8 cellular contexts compared by ENCODE assay signal in genomic region chr19:49580264-49581006, GRCh38. TPM values are rescaled to one million over a fixed set of nuclear protein-coding genes. Genes with fewer than 3 reads are reported as not detected.
A peak's percentile ranks its signal among the peaks of the same experiment; 100 is the strongest.
DNase-seq lines count a peak whose midpoint lies in the region; ATAC-seq and TF ChIP-seq lines count a peak whose summit lies in the region.

TSS of gene NOSIP (minus strand) at chr19:49580556. CDS start at chr19:49560691, 19,865 bp downstream.

- in situ Hi-C loops in KBM-7 (cut with MboI; ENCODE audit: low pct_unique_long_range_greater_than_20kb, low sequenced_read_pairs): no loop called here
- in situ Hi-C loops in Panc1 (cut with HindIII; ENCODE audit: low pct_unique_long_range_greater_than_20kb, low sequenced_read_pairs): no loop called here

- peak within 1 kb of the TSS; percentile 43 for H3K9ac ChIP-seq in muscle layer of colon (ENCODE audit: low read length)

- no peaks in the 10 kb centered on the region for H3K9me3 ChIP-seq in Panc1 (ENCODE audit: control insufficient read depth, insufficient read depth, low read depth, low read length)
- no peaks in the 10 kb centered on the region for H3K9me3 ChIP-seq in muscle layer of colon (ENCODE audit: low read length)

- CTCF ChIA-PET in Panc1 (lab: Charles Lee): interaction anchor here (0.6 to 0.9 kb wide), 3 partner anchors 10 to 95 kb away, joined by 3 to 8 read pairs (median 3); no protein-coding TSS in a partner anchor

- H3K4me3 Mint-ChIP-seq in activated T-cell treated with anti-CD3 and anti-CD28 coated beads, Interleukin-2, amount 50 U/mL, for 24 hours: peak within 1 kb of the TSS; percentile 95

- peak within 1 kb of the TSS; percentile 83 to 95 for H3K4me3 ChIP-seq in Panc1 (ENCODE audit: low read depth in 2 of 2, low read length in 2 of 2)
- peak within 1 kb of the TSS; percentile 58 to 63 for H3K4me3 ChIP-seq in muscle layer of colon (ENCODE audit: low read depth in 1 of 2, low read length in 2 of 2)

- TF ChIP-seq CTCF in Panc1 (IDR thresholded peaks at IDR 0.05): no peak

- BruUV-seq in Panc1 (replicated peaks; lab: Mats Ljungman, UMichigan): no TSS peak

- TF ChIP-seq POLR2A in erythroblast (IDR thresholded peaks at IDR 0.05; ENCODE audit: low read length): peak; percentile 98

- intact Hi-C loops in Panc1 (cut with micrococcal nuclease; ENCODE audit: unreplicated experiment): no loop called here

- peak within 1 kb of the TSS; percentile 94 for H3K27ac Mint-ChIP-seq in activated T-cell treated with anti-CD3 and anti-CD28 coated beads, Interleukin-2, amount 50 U/mL, for 24 hours

- H3K27me3 ChIP-seq in Panc1 (ENCODE audit: control insufficient read depth, insufficient read depth, low read length): no peaks in the 10 kb centered on the region
- no peaks in the 10 kb centered on the region for H3K27me3 ChIP-seq in muscle layer of colon (ENCODE audit: control insufficient read depth in 1 of 2, insufficient read depth in 2 of 2, low read length in 2 of 2)

- no peaks in the 10 kb centered on the region for H3K27me3 Mint-ChIP-seq in activated T-cell treated with anti-CD3 and anti-CD28 coated beads, Interleukin-2, amount 50 U/mL, for 24 hours

- no peaks in the 10 kb centered on the region for H3K9me3 Mint-ChIP-seq in activated T-cell treated with anti-CD3 and anti-CD28 coated beads, Interleukin-2, amount 50 U/mL, for 24 hours

- ATAC-seq in GM21576 (IDR thresholded peaks at IDR 0.05; ENCODE audit: unreplicated experiment) (peak; percentile 59), Panc1 (peak; percentile 100)

- POLR2A ChIA-PET in Panc1 (lab: Charles Lee): interaction anchor here (0.6 to 0.8 kb wide), 4 partner anchors 60 to 138 kb away, joined by 3 to 9 read pairs (median 3); no protein-coding TSS in a partner anchor

- peaks cover 7% of the 10 kb centered on the region for H3K36me3 ChIP-seq in Panc1 (ENCODE audit: control insufficient read depth, insufficient read depth, low read length)
- no peaks in the 10 kb centered on the region for H3K36me3 ChIP-seq in muscle layer of colon (ENCODE audit: insufficient read depth, low read length)

- H3K27ac ChIP-seq in Panc1 (ENCODE audit: low read length) (peak within 1 kb of the TSS; percentile 87), muscle layer of colon (ENCODE audit: low read depth, low read length) (peak within 1 kb of the TSS; percentile 40)

- peak; percentile 94 for DNase-seq in DMS 273 treated with DMSO at 0.1 percent for 48 hours (lab: John Stamatoyannopoulos, UW)
- DNase-seq in KBM-7: peak; percentile 96
- DNase-seq in Panc1 (ENCODE audit: low read depth, low spot score): peak; percentile 66
- peak; percentile 96 for DNase-seq in activated T-cell treated with anti-CD3 and anti-CD28 coated beads, Interleukin-2, amount 50 U/mL, for 24 hours
- peak; percentile 99 for DNase-seq in erythroblast (lab: John Stamatoyannopoulos, UW)
- peak; percentile 90 to 93 for DNase-seq in stimulated activated CD8-positive, alpha-beta memory T cell treated with anti-CD3 and anti-CD28 coated beads, Interleukin-7, amount 100 ng/mL, for 1 hour (ENCODE audit: low read depth in 2 of 2)

- peaks cover 5% of the 10 kb centered on the region; the same call in 1 of the 2 replicates for H3K4me1 ChIP-seq in Panc1 (ENCODE audit: control insufficient read depth, insufficient read depth, low read length)
- peaks cover 18% of the 10 kb centered on the region for H3K4me1 ChIP-seq in muscle layer of colon (ENCODE audit: insufficient read depth, low read length)

- peaks cover 34% of the 10 kb centered on the region for H3K4me1 Mint-ChIP-seq in activated T-cell treated with anti-CD3 and anti-CD28 coated beads, Interleukin-2, amount 50 U/mL, for 24 hours (ENCODE audit: low read depth)

- peaks cover 40% of the 10 kb centered on the region for H3K36me3 Mint-ChIP-seq in activated T-cell treated with anti-CD3 and anti-CD28 coated beads, Interleukin-2, amount 50 U/mL, for 24 hours (ENCODE audit: low read depth)

RNA-seq across cellular contexts. Expression of gene NOSIP, which starts in this region (rescaled TPM):
- total RNA-seq in Panc1 (2021; ENCODE audit: unreplicated experiment): 66.1 TPM
- 120 TPM for polyA plus RNA-seq in Panc1 (2012; ENCODE audit: insufficient read length)

Comparison
In these comparisons a context has a peak if more than half of its experiments do, and no peak if none do; other contexts are left out.
1. Peak in every context shown above with its lines: DNase-seq, ATAC-seq, H3K4me3 ChIP-seq and H3K27ac ChIP-seq.